Comparison of ENCODE assay signal across 1 cellular context in the genomic region with DNA sequence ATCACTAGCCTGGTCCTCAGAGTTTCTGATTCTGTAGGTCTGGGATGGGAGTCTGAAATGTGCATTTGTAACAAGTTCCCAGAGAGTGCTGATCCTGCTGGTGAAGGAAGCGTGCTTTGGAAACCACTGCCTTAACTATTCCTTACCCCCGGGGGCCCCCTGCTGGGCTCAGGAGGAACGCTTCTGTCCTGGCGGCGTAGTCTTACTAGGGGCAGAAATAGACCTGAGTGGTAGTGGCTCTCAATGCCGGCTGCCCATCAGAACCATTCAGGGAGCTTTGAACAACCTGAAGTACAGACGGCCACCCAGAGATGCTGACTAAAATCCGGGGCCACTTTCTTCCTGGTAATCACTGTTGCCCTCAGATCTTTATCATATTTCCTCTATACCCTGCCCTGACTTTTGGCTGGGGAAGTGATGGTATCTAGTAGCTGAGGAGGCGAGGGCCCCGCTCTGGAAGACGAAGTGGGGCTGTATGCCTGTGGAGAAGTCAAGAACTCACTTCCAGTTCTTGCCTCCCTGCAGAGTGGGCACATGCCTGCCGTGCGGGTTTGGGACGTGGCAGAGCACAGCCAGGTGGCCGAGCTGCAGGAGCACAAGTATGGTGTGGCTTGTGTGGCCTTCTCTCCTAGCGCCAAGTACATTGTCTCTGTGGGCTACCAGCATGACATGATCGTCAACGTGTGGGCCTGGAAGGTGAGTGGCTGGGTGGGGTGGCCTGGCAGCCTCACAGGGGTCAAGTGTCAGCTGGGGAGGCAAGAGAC.
TF ChIP-seq lines count a peak whose summit lies in the region.

No MANE protein-coding gene starts in this region.

TF ChIP-seq in HCT116, 20 proteins besides CTCF, POLR2A, EP300 and RAD21 (continued from another document):
- TF ChIP-seq REST (IDR thresholded peaks at IDR 0.05; ENCODE audit: low read depth) (no peak), SRF (IDR thresholded peaks at IDR 0.05; ENCODE audit: low read depth) (no peak), EZH2 (IDR thresholded peaks at IDR 0.05) (no peak), SIN3A (IDR thresholded peaks at IDR 0.05; ENCODE audit: low read depth) (no peak), ELF1 (IDR thresholded peaks at IDR 0.05; ENCODE audit: borderline replicate concordance, low read depth) (no peak), ZNF274 (IDR thresholded peaks at IDR 0.05; ENCODE audit: low read depth, low read length) (no peak), ZFX (IDR thresholded peaks at IDR 0.05) (no peak), JUND (IDR thresholded peaks at IDR 0.05) (no peak)
- TF ChIP-seq, protein P1, sequence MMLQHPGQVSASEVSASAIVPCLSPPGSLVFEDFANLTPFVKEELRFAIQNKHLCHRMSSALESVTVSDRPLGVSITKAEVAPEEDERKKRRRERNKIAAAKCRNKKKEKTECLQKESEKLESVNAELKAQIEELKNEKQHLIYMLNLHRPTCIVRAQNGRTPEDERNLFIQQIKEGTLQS (IDR thresholded peaks at IDR 0.05) = no peak
